12 cellular contexts compared by ENCODE assay signal in genomic region chr10:63431962-63432797, GRCh38. TPM values are rescaled to one million over a fixed set of nuclear protein-coding genes. Genes with fewer than 3 reads are reported as not detected.
DNase-seq lines count a peak whose midpoint lies in the region; ATAC-seq and TF ChIP-seq lines count a peak whose summit lies in the region.
"Had no signal": no experiment of that assay in that cellular context is flagged by ENCODE, and none has a peak within 500 bp of the region (broad histone marks: within the 10 kb centered on the region; RNA-seq: fewer than 3 reads in every experiment).

No MANE protein-coding gene starts in this region.

- H4K20me1 ChIP-seq in neural progenitor cell (ENCODE audit: low read depth), result peaks cover 53% of the 10 kb centered on the region

- H3K9me3 ChIP-seq in neural progenitor cell (ENCODE audit: low read depth), result no peaks in the 10 kb centered on the region
- H3K9me3 ChIP-seq: heart right ventricle had no signal

- H3K36me3 ChIP-seq in neural progenitor cell, result no peaks in the 10 kb centered on the region
- H3K36me3 ChIP-seq: heart right ventricle had no signal

- H3K27me3 Mint-ChIP-seq in activated naive CD8-positive, alpha-beta T cell treated with anti-CD3 and anti-CD28 coated beads, Interleukin-2, amount 10 ng/mL, durations not matched to agents 7 days and 5 days, result no peaks in the 10 kb centered on the region
- peaks cover 2% of the 10 kb centered on the region for H3K27me3 Mint-ChIP-seq in neural progenitor cell (ENCODE audit: insufficient read depth, low read depth)
- H3K27me3 Mint-ChIP-seq: IgD-negative memory B cell had no signal

- H3K4me1 Mint-ChIP-seq in activated naive CD8-positive, alpha-beta T cell treated with anti-CD3 and anti-CD28 coated beads, Interleukin-2, amount 10 ng/mL, durations not matched to agents 7 days and 5 days, result peaks cover 17% of the 10 kb centered on the region
- peaks cover 16% of the 10 kb centered on the region for H3K4me1 Mint-ChIP-seq in neural progenitor cell

- no peak overlapping the region for H3K4me3 ChIP-seq in neural progenitor cell
- H3K4me3 ChIP-seq: heart right ventricle had no signal

- no peaks in the 10 kb centered on the region for H3K9me3 Mint-ChIP-seq in activated naive CD8-positive, alpha-beta T cell treated with anti-CD3 and anti-CD28 coated beads, Interleukin-2, amount 10 ng/mL, durations not matched to agents 7 days and 5 days
- H3K9me3 Mint-ChIP-seq in neural progenitor cell, result peaks cover 15% of the 10 kb centered on the region
- H3K9me3 Mint-ChIP-seq: IgD-negative memory B cell, nephron had no signal

- H3K4me2 ChIP-seq in neural progenitor cell, result no peak overlapping the region

- H3K27ac Mint-ChIP-seq in activated naive CD8-positive, alpha-beta T cell treated with anti-CD3 and anti-CD28 coated beads, Interleukin-2, amount 10 ng/mL, durations not matched to agents 7 days and 5 days, result peak overlapping the region; percentile 14
- peak overlapping the region; percentile 35 for H3K27ac Mint-ChIP-seq in neural progenitor cell
- H3K27ac Mint-ChIP-seq: IgD-negative memory B cell had no signal

- DNase-seq in activated naive CD8-positive, alpha-beta T cell treated with anti-CD3 and anti-CD28 coated beads, Interleukin-2, amount 10 ng/mL, durations not matched to agents 7 days and 5 days, result no peak
- DNase-seq in neural progenitor cell (ENCODE audit: low spot score) (no peak), AG08395 (ENCODE audit: low spot score) (no peak), NCI-H526 treated with DMSO at 0.1 percent for 48 hours (lab: John Stamatoyannopoulos, UW) (no peak)
- DNase-seq: amniotic stem cell, heart right ventricle, NCI-H69 had no signal

- TF ChIP-seq CTCF in neural progenitor cell (IDR thresholded peaks at IDR 0.05), result no peak

- POLR2A ChIA-PET in activated naive CD8-positive, alpha-beta T cell treated with anti-CD3 and anti-CD28 coated beads, Interleukin-2, amount 10 ng/mL, durations not matched to agents 7 days and 5 days (lab: Charles Lee), result no interaction called here

- peaks cover 18% of the 10 kb centered on the region for H3K36me3 Mint-ChIP-seq in activated naive CD8-positive, alpha-beta T cell treated with anti-CD3 and anti-CD28 coated beads, Interleukin-2, amount 10 ng/mL, durations not matched to agents 7 days and 5 days
- H3K36me3 Mint-ChIP-seq in neural progenitor cell, result peaks cover 29% of the 10 kb centered on the region

- ATAC-seq in GM18502 (IDR thresholded peaks at IDR 0.05; ENCODE audit: poor library complexity, unreplicated experiment) (peak; percentile 63), HG02642 (IDR thresholded peaks at IDR 0.05; ENCODE audit: poor library complexity, unreplicated experiment) (peak; percentile 57), HG02885 (IDR thresholded peaks at IDR 0.05; ENCODE audit: poor library complexity, unreplicated experiment) (no peak)
- ATAC-seq in activated naive CD8-positive, alpha-beta T cell treated with anti-CD3 and anti-CD28 coated beads, Interleukin-2, amount 10 ng/mL, durations not matched to agents 7 days and 5 days (ENCODE audit: low read depth), result no peak

- no peak overlapping the region for H3K9ac ChIP-seq in neural progenitor cell

- H2AFZ ChIP-seq in neural progenitor cell (replicated peaks), result no peak overlapping the region

- no peak overlapping the region for H3K4me3 Mint-ChIP-seq in activated naive CD8-positive, alpha-beta T cell treated with anti-CD3 and anti-CD28 coated beads, Interleukin-2, amount 10 ng/mL, durations not matched to agents 7 days and 5 days
- no peak overlapping the region for H3K4me3 Mint-ChIP-seq in neural progenitor cell
- H3K4me3 Mint-ChIP-seq: IgD-negative memory B cell, nephron had no signal

- no peaks in the 10 kb centered on the region for H3K27me3 ChIP-seq in neural progenitor cell
- H3K27me3 ChIP-seq: heart right ventricle had no signal

- H3K27ac ChIP-seq in neural progenitor cell, result no peak overlapping the region

- peaks cover 27% of the 10 kb centered on the region for H3K4me1 ChIP-seq in neural progenitor cell

- no peaks in the 10 kb centered on the region for H3F3A ChIP-seq in neural progenitor cell (ENCODE audit: low read depth)

- H3K79me2 ChIP-seq in neural progenitor cell (ENCODE audit: low read depth), result peaks cover 100% of the 10 kb centered on the region

RNA-seq across cellular contexts. Expression of gene JMJD1C, which starts 33.6 kb away (rescaled TPM):
- total RNA-seq in activated naive CD8-positive, alpha-beta T cell treated with anti-CD3 and anti-CD28 coated beads, Interleukin-2, amount 10 ng/mL, durations not matched to agents 7 days and 5 days, result 10 to 100 TPM; 91.9 to 94.4 TPM
- total RNA-seq in neural progenitor cell (ENCODE audit: low replicate concordance), result 88.9 and 143 TPM in 2 replicates

Comparison
In these comparisons a context has a peak if more than half of its experiments do, and no peak if none do; other contexts are left out.
1. ATAC-seq: peak in GM18502 (single experiment) and HG02642 (single experiment); none in activated naive CD8-positive, alpha-beta T cell treated with anti-CD3 and anti-CD28 coated beads, Interleukin-2, amount 10 ng/mL, durations not matched to agents 7 days and 5 days (single experiment) and HG02885 (single experiment).